Comparison of ENCODE assay signal across 6 cellular contexts in genomic region chr16:83890359-83890758, GRCh38.
"Had no signal": no experiment of that assay in that cellular context is flagged by ENCODE, and none has a peak within 500 bp of the region (broad histone marks: within the 10 kb centered on the region; RNA-seq: fewer than 3 reads in every experiment).

No MANE protein-coding gene starts in this region.

- FAIRE-seq: HTR-8/SVneo had no signal

- H3K9ac ChIP-seq: KMS-11 had no signal

- DNase-seq: IMR-90, KBM-7, KG1 had no signal

- H3K4me2 ChIP-seq: KMS-11 had no signal

- H3K27ac ChIP-seq: HL-60, KMS-11 had no signal
